Comparison of ENCODE assay signal across 1 cellular context in the genomic region with DNA sequence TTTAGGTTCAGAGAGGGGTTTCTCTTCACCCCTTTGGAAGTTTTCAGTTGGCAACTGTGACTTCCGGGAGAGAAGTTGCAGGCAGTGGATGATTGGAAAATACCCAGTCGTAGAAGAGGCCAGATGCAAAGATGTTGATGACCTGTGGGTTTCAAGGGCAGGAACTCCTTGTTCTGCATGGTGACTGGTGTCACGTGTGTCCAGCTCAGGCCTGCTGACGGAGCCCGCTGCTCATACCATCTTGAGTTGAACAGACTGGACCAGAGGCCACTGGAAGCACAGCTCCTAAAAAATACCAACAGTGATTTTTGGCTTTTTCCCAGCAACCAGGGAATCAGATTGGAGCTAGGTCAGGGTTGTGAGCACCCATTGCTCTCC.
TF ChIP-seq lines count a peak whose summit lies in the region.

No MANE protein-coding gene starts in this region.

TF ChIP-seq in K562, 482 proteins besides CTCF, POLR2A, EP300 and RAD21 (continued from another document):
- no peak for TF ChIP-seq ZNF407 (IDR thresholded peaks at IDR 0.05; ENCODE audit: low read depth)
- no peak for TF ChIP-seq TCF15 (CRISPR knock-in tag; IDR thresholded peaks at IDR 0.05)
- TF ChIP-seq SRSF7 (optimal IDR thresholded peaks at IDR 0.05; ENCODE audit: low read depth, low read length) = no peak
- TF ChIP-seq ZBTB7A (IDR thresholded peaks at IDR 0.05; ENCODE audit: borderline replicate concordance, control insufficient read depth, low read depth, low read length) = no peak
- TF ChIP-seq SLC30A9 (CRISPR knock-in tag; IDR thresholded peaks at IDR 0.05) = no peak
- TF ChIP-seq L3MBTL2 (IDR thresholded peaks at IDR 0.05) = no peak
- TF ChIP-seq ZNF175 (CRISPR knock-in tag; IDR thresholded peaks at IDR 0.05; ENCODE audit: low read depth) = peak; percentile 60; the same call in 1 of the 2 replicates
- 0 out of 2 replicates have a peak, but pooled peaks have one; percentile 34 for TF ChIP-seq CTBP1 (IDR thresholded peaks at IDR 0.05; ENCODE audit: borderline replicate concordance)
- TF ChIP-seq SNRNP70 (optimal IDR thresholded peaks at IDR 0.05; ENCODE audit: low read depth, low read length) = no peak
- TF ChIP-seq NFE2L1 (tag; IDR thresholded peaks at IDR 0.05; ENCODE audit: borderline replicate concordance, low read depth) = no peak
- no peak for TF ChIP-seq ERF (CRISPR knock-in tag; IDR thresholded peaks at IDR 0.05)
- TF ChIP-seq SMARCE1 (IDR thresholded peaks at IDR 0.05) = no peak
- no peak for TF ChIP-seq THRB (CRISPR knock-in tag; conservative IDR thresholded peaks at IDR 0.05)
- TF ChIP-seq ZNF696 (CRISPR knock-in tag; conservative IDR thresholded peaks at IDR 0.05) = no peak
- TF ChIP-seq CEBPG (CRISPR knock-in tag; IDR thresholded peaks at IDR 0.05) = no peak
- TF ChIP-seq CEBPG (tag; conservative IDR thresholded peaks at IDR 0.05 in 1 of 2, IDR thresholded peaks at IDR 0.05 in 1 of 2) = no peak
- peak; percentile 50; the same call in 1 of the 2 replicates for TF ChIP-seq USF2 (CRISPR knock-in tag; IDR thresholded peaks at IDR 0.05)
- no peak for TF ChIP-seq E2F8 (IDR thresholded peaks at IDR 0.05; ENCODE audit: low read depth, partially characterized antibody)
- no peak for TF ChIP-seq RBFOX2 (IDR thresholded peaks at IDR 0.05; ENCODE audit: low read depth, low read length)
